8 cellular contexts compared by ENCODE assay signal in the genomic region with DNA sequence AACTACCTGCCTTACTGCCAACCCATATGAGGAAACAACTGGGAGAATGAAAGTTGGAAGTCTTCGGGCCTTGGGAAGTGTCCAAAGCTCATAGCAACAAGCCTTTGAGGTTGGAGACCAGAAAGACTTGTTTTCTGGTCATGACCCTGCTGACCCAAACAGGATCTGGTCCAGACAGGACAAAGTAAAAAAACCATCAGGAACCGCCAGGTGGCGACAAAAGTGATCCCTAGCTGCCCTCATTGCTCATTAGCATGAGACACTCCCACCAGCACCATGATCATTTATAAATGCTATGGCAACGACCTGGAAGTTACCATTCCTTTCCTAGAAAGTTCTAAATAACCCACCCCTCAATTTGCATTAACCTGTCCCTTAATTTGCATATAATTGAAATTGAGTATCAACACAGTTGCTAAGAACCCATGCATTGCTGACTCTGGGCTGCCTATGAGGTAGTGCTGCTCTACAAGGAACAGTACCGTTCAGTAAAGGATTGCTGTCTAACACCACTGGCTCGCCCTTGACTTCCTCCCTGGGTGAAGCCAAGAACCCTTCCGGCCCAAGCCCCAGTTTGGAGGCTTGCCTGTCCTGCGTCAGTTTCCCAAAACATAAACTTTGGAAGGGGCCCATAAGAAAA.
DNase-seq lines count a peak whose midpoint lies in the region; ATAC-seq and TF ChIP-seq lines count a peak whose summit lies in the region.

No MANE protein-coding gene starts in this region.

- H3K36me3 ChIP-seq in heart right ventricle = no peaks in the 10 kb centered on the region
- H3K36me3 ChIP-seq in KMS-11 (ENCODE audit: insufficient read depth) = no peaks in the 10 kb centered on the region
- H3K36me3 ChIP-seq in iPS-20b (ENCODE audit: insufficient read depth, low read depth, low read length) = no peaks in the 10 kb centered on the region

- H3K9me3 ChIP-seq in heart right ventricle (peaks cover 0 to 5% (median 0%) of the 10 kb centered on the region in 11 donors), iPS-20b (ENCODE audit: insufficient read depth, low read depth, low read length) (no peaks in the 10 kb centered on the region)

- H3K4me2 ChIP-seq in KMS-11 = no peak overlapping the region

- no peaks in the 10 kb centered on the region for H3K4me1 Mint-ChIP-seq in activated CD4-positive, alpha-beta memory T cell treated with anti-CD3 and anti-CD28 coated beads, Interleukin-2, amount 10 ng/mL, durations not matched to agents 7 days and 5 days

- DNase-seq in heart right ventricle = no peak
- no peak for DNase-seq in left ventricle myocardium superior
- DNase-seq in activated CD4-positive, alpha-beta memory T cell treated with anti-CD3 and anti-CD28 coated beads, Interleukin-2, amount 10 ng/mL, durations not matched to agents 7 days and 5 days = peak; percentile 57
- no peak for DNase-seq in NCI-H1417 (lab: John Stamatoyannopoulos, UW)
- DNase-seq in NCI-H774 (lab: John Stamatoyannopoulos, UW) = no peak
- no peak for DNase-seq in cerebellum (ENCODE audit: low spot score)

- H3K4me3 ChIP-seq in heart right ventricle (no peak overlapping the region), KMS-11 (IDR thresholded peaks at IDR 0.05; ENCODE audit: insufficient read depth, low read depth, low read length) (no peak overlapping the region), iPS-20b (ENCODE audit: low read length) (no peak overlapping the region)

- ATAC-seq in heart right ventricle (no peak), left ventricle myocardium superior (no peak)

- H3K4me3 Mint-ChIP-seq in activated CD4-positive, alpha-beta memory T cell treated with anti-CD3 and anti-CD28 coated beads, Interleukin-2, amount 10 ng/mL, durations not matched to agents 7 days and 5 days = no peak overlapping the region

- no peak overlapping the region for H2AFZ ChIP-seq in KMS-11 (ENCODE audit: low read depth)

- H4K20me1 ChIP-seq in KMS-11 (ENCODE audit: insufficient read depth) = no peaks in the 10 kb centered on the region

- H3K27me3 Mint-ChIP-seq in activated CD4-positive, alpha-beta memory T cell treated with anti-CD3 and anti-CD28 coated beads, Interleukin-2, amount 10 ng/mL, durations not matched to agents 7 days and 5 days = peaks cover 8% of the 10 kb centered on the region

- WGBS in heart right ventricle, 2 donors = 78 to 88% methylated on average over 8 of the region's 8 CpGs

- intact Hi-C loops in heart right ventricle (cut with DNase I) = no loop called here
- intact Hi-C loops in left ventricle myocardium superior (cut with micrococcal nuclease) = no loop called here

- POLR2A ChIA-PET in activated CD4-positive, alpha-beta memory T cell treated with anti-CD3 and anti-CD28 coated beads, Interleukin-2, amount 10 ng/mL, durations not matched to agents 7 days and 5 days (lab: Charles Lee) = no interaction called here

- H3K36me3 Mint-ChIP-seq in activated CD4-positive, alpha-beta memory T cell treated with anti-CD3 and anti-CD28 coated beads, Interleukin-2, amount 10 ng/mL, durations not matched to agents 7 days and 5 days (ENCODE audit: low read depth) = no peaks in the 10 kb centered on the region

- H3K79me2 ChIP-seq in KMS-11 (ENCODE audit: insufficient read depth, low read depth) = no peaks in the 10 kb centered on the region

- H3K27me3 ChIP-seq in heart right ventricle (no peaks in the 10 kb centered on the region), KMS-11 (ENCODE audit: insufficient read depth, low read depth) (no peaks in the 10 kb centered on the region), iPS-20b (ENCODE audit: insufficient read depth, low read length) (no peaks in the 10 kb centered on the region)

- TF ChIP-seq CTCF in heart right ventricle (IDR thresholded peaks at IDR 0.05) = peak in 7 of 9 donors; percentile 15 to 41 (median 30)
- TF ChIP-seq CTCF in KMS-11 (conservative IDR thresholded peaks at IDR 0.05; ENCODE audit: low read depth, low read length) = peak; percentile 76

- CTCF ChIA-PET in activated CD4-positive, alpha-beta memory T cell treated with anti-CD3 and anti-CD28 coated beads, Interleukin-2, amount 10 ng/mL, durations not matched to agents 7 days and 5 days (lab: Charles Lee) = interaction anchor here (1.1 to 2.2 kb wide), 4 partner anchors 10 to 54 kb away, joined by 3 to 6 read pairs (median 4); no protein-coding TSS in a partner anchor

- H3K4me1 ChIP-seq in heart right ventricle (no peaks in the 10 kb centered on the region), KMS-11 (ENCODE audit: low read depth, poor library complexity, severe bottlenecking) (peaks cover 11% of the 10 kb centered on the region), iPS-20b (ENCODE audit: insufficient read depth, low read length) (peaks cover 17% of the 10 kb centered on the region; the same call in 1 of the 2 replicates)

- no peaks in the 10 kb centered on the region for H3K9me3 Mint-ChIP-seq in activated CD4-positive, alpha-beta memory T cell treated with anti-CD3 and anti-CD28 coated beads, Interleukin-2, amount 10 ng/mL, durations not matched to agents 7 days and 5 days

- H3K27ac ChIP-seq in heart right ventricle (no peak overlapping the region), KMS-11 (no peak overlapping the region), iPS-20b (ENCODE audit: low read length) (no peak overlapping the region)

- no peak overlapping the region for H3K9ac ChIP-seq in KMS-11
- H3K9ac ChIP-seq in iPS-20b (ENCODE audit: low read depth, low read length) = peak overlapping the region; percentile 23; the same call in 1 of the 2 replicates

- H3K27ac Mint-ChIP-seq in activated CD4-positive, alpha-beta memory T cell treated with anti-CD3 and anti-CD28 coated beads, Interleukin-2, amount 10 ng/mL, durations not matched to agents 7 days and 5 days = no peak overlapping the region
